Comparison of ENCODE assay signal across 25 cellular contexts in the genomic region with DNA sequence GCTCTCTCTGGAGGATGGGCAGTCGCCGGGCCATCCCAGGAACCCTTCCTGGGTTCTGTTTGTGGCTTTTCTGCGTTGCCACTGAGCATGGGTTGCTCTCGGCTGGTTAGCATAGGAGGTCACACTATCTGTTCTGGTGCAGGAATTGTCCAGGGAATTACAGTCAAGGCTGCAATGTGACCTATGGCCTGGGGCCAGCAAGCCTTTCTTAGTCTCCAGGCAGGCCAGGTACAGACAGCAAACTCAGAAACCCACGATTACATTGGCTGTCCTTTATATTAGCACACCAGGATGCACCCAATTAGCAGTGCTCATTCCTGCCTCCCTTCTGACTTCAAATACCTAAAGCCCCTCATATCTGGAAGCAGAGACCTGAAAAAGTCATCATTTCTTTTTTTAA. TPM values are rescaled to one million over a fixed set of nuclear protein-coding genes. Genes with fewer than 3 reads are reported as not detected.
A peak's percentile ranks its signal among the peaks of the same experiment; 100 is the strongest.
DNase-seq lines count a peak whose midpoint lies in the region; ATAC-seq and TF ChIP-seq lines count a peak whose summit lies in the region.
"Had no signal": no experiment of that assay in that cellular context is flagged by ENCODE, and none has a peak within 500 bp of the region (broad histone marks: within the 10 kb centered on the region; RNA-seq: fewer than 3 reads in every experiment).

No MANE protein-coding gene starts in this region.

- no peaks in the 10 kb centered on the region for H3K9me3 ChIP-seq in CD4-positive, CD25-positive, alpha-beta regulatory T cell (ENCODE audit: control insufficient read depth in 2 of 2, low read length in 2 of 2)
- no peaks in the 10 kb centered on the region for H3K9me3 ChIP-seq in CD4-positive, alpha-beta T cell (ENCODE audit: control insufficient read depth, low read length)
- H3K9me3 ChIP-seq: ascending aorta, heart left ventricle, Peyer's patch, SJCRH30, thyroid gland had no signal

- TF ChIP-seq CTCF in CD4-positive, alpha-beta T cell (IDR thresholded peaks at IDR 0.05), result no peak
- no peak for TF ChIP-seq CTCF in Calu3 (IDR thresholded peaks at IDR 0.05; ENCODE audit: unreplicated experiment)

- peak overlapping the region; percentile 57 to 91 (median 91) for H3K27ac Mint-ChIP-seq in CD4-positive, CD25-positive, alpha-beta regulatory T cell
- H3K27ac Mint-ChIP-seq in CD4-positive, alpha-beta T cell, result peak overlapping the region; percentile 100
- H3K27ac Mint-ChIP-seq in activated naive CD8-positive, alpha-beta T cell, result peak overlapping the region; percentile 90
- peak overlapping the region; percentile 86 to 97 (median 90) for H3K27ac Mint-ChIP-seq in naive thymus-derived CD8-positive, alpha-beta T cell
- H3K27ac Mint-ChIP-seq in Calu3 (ENCODE audit: unreplicated experiment), result no peak overlapping the region
- H3K27ac Mint-ChIP-seq: nephron; stimulated activated naive B cell treated with anti-CD40 and anti-IgM and Interleukin-4, amounts not matched to agents 10 μg/mL and 1 μg/mL and 100 μg/mL, for 72 hours had no signal

- peaks cover 59% of the 10 kb centered on the region for H3K36me3 ChIP-seq in CD4-positive, CD25-positive, alpha-beta regulatory T cell (ENCODE audit: control insufficient read depth, insufficient read depth, low read length)
- H3K36me3 ChIP-seq: ascending aorta, heart left ventricle, Peyer's patch, SJCRH30, thyroid gland had no signal

- intact Hi-C loops in CD4-positive, alpha-beta T cell (cut with DNase I, micrococcal nuclease), result no loop called here
- intact Hi-C loops in Calu3 (cut with micrococcal nuclease; ENCODE audit: unreplicated experiment), result no loop called here

- H3K4me1 ChIP-seq in CD4-positive, CD25-positive, alpha-beta regulatory T cell (ENCODE audit: control insufficient read depth, insufficient read depth, low read length, poor library complexity, severe bottlenecking), result peaks cover 75% of the 10 kb centered on the region
- H3K4me1 ChIP-seq: ascending aorta, Peyer's patch, SJCRH30 had no signal

- CTCF ChIA-PET in CD4-positive, alpha-beta T cell (lab: Charles Lee), result no interaction called here
- CTCF ChIA-PET in Calu3 (lab: Charles Lee), result no interaction called here

- peak overlapping the region; percentile 81 for H3K27ac ChIP-seq in CD4-positive, CD25-positive, alpha-beta regulatory T cell (ENCODE audit: insufficient read depth, low read length, poor library complexity, severe bottlenecking)
- peak overlapping the region; percentile 68 for H3K27ac ChIP-seq in CD4-positive, alpha-beta T cell (ENCODE audit: low read depth, low read length)
- H3K27ac ChIP-seq: ascending aorta, heart left ventricle, Peyer's patch, SJCRH30, thyroid gland had no signal

- H3K4me1 Mint-ChIP-seq in CD4-positive, CD25-positive, alpha-beta regulatory T cell, result peaks cover 34 to 95% (median 60%) of the 10 kb centered on the region in 4 donors
- peaks cover 87% of the 10 kb centered on the region for H3K4me1 Mint-ChIP-seq in CD4-positive, alpha-beta T cell (ENCODE audit: low read depth)
- peaks cover 67% of the 10 kb centered on the region for H3K4me1 Mint-ChIP-seq in activated naive CD8-positive, alpha-beta T cell (ENCODE audit: low read depth)
- peaks cover 21 to 83% (median 77%) of the 10 kb centered on the region in 4 donors for H3K4me1 Mint-ChIP-seq in naive thymus-derived CD8-positive, alpha-beta T cell
- H3K4me1 Mint-ChIP-seq in Calu3 (ENCODE audit: low read depth, unreplicated experiment), result no peaks in the 10 kb centered on the region

- no TSS peak for BruUV-seq in Calu3 (replicated peaks; lab: Mats Ljungman, UMichigan)

- H3K27me3 Mint-ChIP-seq in CD4-positive, CD25-positive, alpha-beta regulatory T cell, result no peaks in the 10 kb centered on the region
- no peaks in the 10 kb centered on the region for H3K27me3 Mint-ChIP-seq in CD4-positive, alpha-beta T cell
- H3K27me3 Mint-ChIP-seq in activated naive CD8-positive, alpha-beta T cell, result no peaks in the 10 kb centered on the region
- H3K27me3 Mint-ChIP-seq in naive thymus-derived CD8-positive, alpha-beta T cell, result no peaks in the 10 kb centered on the region
- H3K27me3 Mint-ChIP-seq in Calu3 (ENCODE audit: unreplicated experiment), result peaks cover 1% of the 10 kb centered on the region

- no peak overlapping the region for H3K4me3 ChIP-seq in CD4-positive, CD25-positive, alpha-beta regulatory T cell (ENCODE audit: low read depth, low read length)
- H3K4me3 ChIP-seq: ascending aorta, heart left ventricle, Peyer's patch, SJCRH30, thyroid gland had no signal

- ATAC-seq in CD4-positive, CD25-positive, alpha-beta regulatory T cell (ENCODE audit: low read depth in 2 of 2), result no peak
- no peak for ATAC-seq in CD4-positive, alpha-beta T cell (ENCODE audit: poor library complexity)
- ATAC-seq in naive thymus-derived CD8-positive, alpha-beta T cell, result no peak
- ATAC-seq in HG03565 (IDR thresholded peaks at IDR 0.05; ENCODE audit: unreplicated experiment), result no peak
- ATAC-seq: left colon; stimulated activated naive B cell treated with anti-CD40 and anti-IgM and Interleukin-4, amounts not matched to agents 10 μg/mL and 1 μg/mL and 100 μg/mL, for 72 hours had no signal

- peaks cover 15% of the 10 kb centered on the region for H3K36me3 Mint-ChIP-seq in CD4-positive, CD25-positive, alpha-beta regulatory T cell
- peaks cover 91% of the 10 kb centered on the region for H3K36me3 Mint-ChIP-seq in CD4-positive, alpha-beta T cell (ENCODE audit: low read depth)
- peaks cover 6% of the 10 kb centered on the region for H3K36me3 Mint-ChIP-seq in activated naive CD8-positive, alpha-beta T cell
- H3K36me3 Mint-ChIP-seq in naive thymus-derived CD8-positive, alpha-beta T cell, result peaks cover 0 to 64% (median 3%) of the 10 kb centered on the region in 3 donors
- no peaks in the 10 kb centered on the region for H3K36me3 Mint-ChIP-seq in Calu3 (ENCODE audit: insufficient read depth, unreplicated experiment)
- H3K36me3 Mint-ChIP-seq: stimulated activated naive B cell treated with anti-CD40 and anti-IgM and Interleukin-4, amounts not matched to agents 10 μg/mL and 1 μg/mL and 100 μg/mL, for 72 hours had no signal

- no peak for DNase-seq in CD4-positive, CD25-positive, alpha-beta regulatory T cell
- DNase-seq in CD4-positive, alpha-beta T cell, result peak in 1 of 10 experiments; percentile 11
- DNase-seq in naive thymus-derived CD8-positive, alpha-beta T cell, result no peak
- DNase-seq in Calu3 (no peak), COLO829 (ENCODE audit: low spot score) (no peak)
- DNase-seq: activated CD8-positive, alpha-beta memory T cell treated with anti-CD3 and anti-CD28 coated beads for 24 hours; caudate nucleus; COR-L47; DMS79 treated with DMSO at 0.1 percent for 48 hours; heart left ventricle; KBM-7; left colon; mesendoderm; NCI-H1436 treated with DMSO at 0.1 percent for 48 hours; NCI-H510A; SJCRH30; small intestine; stimulated activated naive B cell treated with anti-CD40 and anti-IgM and Interleukin-4, amounts not matched to agents 10 μg/mL and 1 μg/mL and 100 μg/mL, for 72 hours; thyroid gland had no signal

- H3K27me3 ChIP-seq in CD4-positive, CD25-positive, alpha-beta regulatory T cell (ENCODE audit: control insufficient read depth, insufficient read depth, low read length), result no peaks in the 10 kb centered on the region
- no peaks in the 10 kb centered on the region for H3K27me3 ChIP-seq in CD4-positive, alpha-beta T cell (ENCODE audit: control insufficient read depth, insufficient read depth, low read length)
- H3K27me3 ChIP-seq: ascending aorta, heart left ventricle, Peyer's patch, SJCRH30, thyroid gland had no signal

- no peaks in the 10 kb centered on the region for H3K9me3 Mint-ChIP-seq in CD4-positive, CD25-positive, alpha-beta regulatory T cell
- no peaks in the 10 kb centered on the region for H3K9me3 Mint-ChIP-seq in CD4-positive, alpha-beta T cell
- H3K9me3 Mint-ChIP-seq in activated naive CD8-positive, alpha-beta T cell (ENCODE audit: low read depth), result no peaks in the 10 kb centered on the region
- no peaks in the 10 kb centered on the region for H3K9me3 Mint-ChIP-seq in naive thymus-derived CD8-positive, alpha-beta T cell
- no peaks in the 10 kb centered on the region for H3K9me3 Mint-ChIP-seq in Calu3 (ENCODE audit: low read depth, unreplicated experiment)
- H3K9me3 Mint-ChIP-seq: nephron; stimulated activated naive B cell treated with anti-CD40 and anti-IgM and Interleukin-4, amounts not matched to agents 10 μg/mL and 1 μg/mL and 100 μg/mL, for 72 hours had no signal

- POLR2A ChIA-PET in CD4-positive, alpha-beta T cell (lab: Charles Lee), result interaction anchor here (1.0 to 1.2 kb wide), 2 partner anchors 9 to 37 kb away, joined by 3 to 4 read pairs; no protein-coding TSS in a partner anchor
- POLR2A ChIA-PET in naive thymus-derived CD8-positive, alpha-beta T cell (lab: Charles Lee), result no interaction called here

- H3K4me3 Mint-ChIP-seq in CD4-positive, CD25-positive, alpha-beta regulatory T cell, result peak overlapping the region; percentile 4 to 69 (median 36)
- peak overlapping the region; percentile 21 for H3K4me3 Mint-ChIP-seq in CD4-positive, alpha-beta T cell
- no peak overlapping the region for H3K4me3 Mint-ChIP-seq in activated naive CD8-positive, alpha-beta T cell
- peak overlapping the region in 5 of 10 donors; percentile 3 to 34 (median 8) for H3K4me3 Mint-ChIP-seq in naive thymus-derived CD8-positive, alpha-beta T cell
- no peak overlapping the region for H3K4me3 Mint-ChIP-seq in Calu3 (ENCODE audit: low read depth, unreplicated experiment)
- H3K4me3 Mint-ChIP-seq: nephron; stimulated activated naive B cell treated with anti-CD40 and anti-IgM and Interleukin-4, amounts not matched to agents 10 μg/mL and 1 μg/mL and 100 μg/mL, for 72 hours had no signal

RNA-seq across cellular contexts. Expression of a gene that starts 55.3 kb away (rescaled TPM):
- 410 TPM for total RNA-seq in CD4-positive, CD25-positive, alpha-beta regulatory T cell
- 100 to 1,000 TPM; 412 to 718 (median 486) TPM for polyA plus RNA-seq in CD4-positive, CD25-positive, alpha-beta regulatory T cell
- 100 to 1,000 TPM; 355 to 378 TPM for total RNA-seq in CD4-positive, alpha-beta T cell
- total RNA-seq in naive thymus-derived CD8-positive, alpha-beta T cell, result 100 to 1,000 TPM; 300 to 308 TPM
- polyA plus RNA-seq in naive thymus-derived CD8-positive, alpha-beta T cell, result 100 to 1,000 TPM; 244 to 325 (median 310) TPM
- 0.61 and 0.97 TPM in 2 replicates for total RNA-seq in Calu3 (2022)
- total RNA-seq: HT-29 had no signal

Comparison
In these comparisons a context has a peak if more than half of its experiments do, and no peak if none do; other contexts are left out.
1. H3K4me3 Mint-ChIP-seq: peak in CD4-positive, CD25-positive, alpha-beta regulatory T cell (4 of 4) and CD4-positive, alpha-beta T cell (single experiment); none in activated naive CD8-positive, alpha-beta T cell (single experiment) and Calu3 (single experiment).
2. RNA of a gene that starts 55.3 kb away (total RNA-seq): 410 TPM in CD4-positive, CD25-positive, alpha-beta regulatory T cell (single experiment), 355 to 378 TPM in CD4-positive, alpha-beta T cell and 300 to 308 TPM in naive thymus-derived CD8-positive, alpha-beta T cell; 0.61 to 0.97 TPM in Calu3; every median in the first group is over 100 times any median in the second.